In the genomic region with DNA sequence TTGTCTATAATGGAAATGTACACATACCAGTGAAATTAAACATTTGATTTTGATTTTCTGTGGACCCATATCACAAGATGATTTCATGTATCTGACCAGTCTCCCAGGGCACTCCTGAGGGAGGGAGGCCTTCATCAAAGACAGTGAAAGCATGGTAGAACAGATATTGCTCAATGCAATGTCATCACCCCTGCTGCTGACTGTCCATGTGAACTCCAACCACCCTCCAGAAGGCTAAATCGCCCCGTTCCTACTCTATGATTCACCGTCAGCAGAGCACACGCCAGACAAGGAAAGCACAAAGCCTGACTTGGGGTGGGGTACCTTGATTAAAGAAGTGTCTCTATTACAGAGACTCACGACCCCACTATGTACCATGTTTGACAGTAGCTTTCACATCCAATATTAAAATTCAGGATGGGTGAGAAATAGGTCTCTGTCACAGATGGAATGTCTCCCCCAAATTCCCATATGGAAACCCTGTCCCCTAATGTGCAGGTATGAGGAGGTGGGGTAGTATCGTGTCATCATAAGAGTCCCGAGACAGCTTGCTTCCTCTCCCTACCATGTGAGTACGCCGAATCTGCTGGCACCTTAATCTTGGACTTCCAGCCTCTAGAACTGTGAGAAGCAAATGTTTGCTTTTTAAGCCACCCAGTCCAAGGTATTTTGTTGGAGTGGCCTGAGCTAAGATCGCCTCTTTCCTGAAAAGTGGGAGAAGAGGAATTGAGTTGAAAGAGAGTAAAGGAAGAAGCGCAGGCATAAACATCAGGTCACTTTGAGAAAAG, we compare ENCODE assay signal across 11 cellular contexts. TPM values are rescaled to one million over a fixed set of nuclear protein-coding genes. Genes with fewer than 3 reads are reported as not detected.
DNase-seq lines count a peak whose midpoint lies in the region; ATAC-seq and TF ChIP-seq lines count a peak whose summit lies in the region.
"Had no signal": no experiment of that assay in that cellular context is flagged by ENCODE, and none has a peak within 500 bp of the region (broad histone marks: within the 10 kb centered on the region; RNA-seq: fewer than 3 reads in every experiment).

No MANE protein-coding gene starts in this region.

- no peaks in the 10 kb centered on the region for H4K20me1 ChIP-seq in GM23248 (ENCODE audit: insufficient read depth)

- H3K36me3 ChIP-seq in GM23248 (ENCODE audit: low read depth) = no peaks in the 10 kb centered on the region
- peaks cover 6% of the 10 kb centered on the region for H3K36me3 ChIP-seq in RWPE2 (ENCODE audit: low read depth)
- H3K36me3 ChIP-seq: MG63 had no signal

- H3K27ac ChIP-seq in GM23248 (peak overlapping the region; percentile 38), RWPE2 (ENCODE audit: poor library complexity, severe bottlenecking) (no peak overlapping the region)
- H3K27ac ChIP-seq: ascending aorta had no signal

- H3K27me3 ChIP-seq in GM23248 (replicated peaks; ENCODE audit: insufficient read depth) = no peaks in the 10 kb centered on the region
- no peaks in the 10 kb centered on the region for H3K27me3 ChIP-seq in RWPE2 (ENCODE audit: insufficient read depth, poor library complexity, severe bottlenecking)
- H3K27me3 ChIP-seq: ascending aorta, heart right ventricle had no signal

- DNase-seq in GM23248 (peak; percentile 94), RWPE2 (ENCODE audit: low spot score) (no peak), fibroblast of villous mesenchyme (ENCODE audit: low read depth) (peak; percentile 99), skeletal muscle cell (ENCODE audit: low read depth) (peak; percentile 88), NCI-H2107 treated with DMSO at 0.1 percent for 48 hours (lab: John Stamatoyannopoulos, UW; ENCODE audit: unreplicated experiment) (no peak), medulla oblongata (ENCODE audit: extremely low spot score) (no peak)
- DNase-seq: heart right ventricle, MG63 had no signal

- TF ChIP-seq CTCF in RWPE2 (IDR thresholded peaks at IDR 0.05; ENCODE audit: poor library complexity, severe bottlenecking) (no peak), fibroblast of villous mesenchyme (IDR thresholded peaks at IDR 0.05; ENCODE audit: insufficient read depth, low read depth, low read length) (no peak)

- 42 to 43% methylated on average over 11 of the region's 11 CpGs for WGBS in GM23248 (ENCODE audit: low coverage in 1 of 2, low lambda C conversion rate in 2 of 2, missing lambda C conversion rate in 2 of 2), 2 experiments

- no peaks in the 10 kb centered on the region for H3K9me3 ChIP-seq in GM23248 (ENCODE audit: low read depth)
- H3K9me3 ChIP-seq in RWPE2 (ENCODE audit: severe bottlenecking) = no peaks in the 10 kb centered on the region
- H3K9me3 ChIP-seq: ascending aorta, heart right ventricle, MG63 had no signal

- H3K79me2 ChIP-seq in GM23248 (ENCODE audit: insufficient read depth) = no peaks in the 10 kb centered on the region

- H3K4me3 ChIP-seq in GM23248 (no peak overlapping the region), RWPE2 (ENCODE audit: severe bottlenecking) (no peak overlapping the region), fibroblast of villous mesenchyme (ENCODE audit: low read depth, low read length) (no peak overlapping the region), skeletal muscle cell (ENCODE audit: low read depth, low read length) (no peak overlapping the region)
- H3K4me3 ChIP-seq: ascending aorta, heart right ventricle, MG63 had no signal

- in situ Hi-C loops in GM23248 (cut with MboI) = no loop called here

- H2AFZ ChIP-seq in GM23248 = no peak overlapping the region

- H3K4me1 ChIP-seq in GM23248 (ENCODE audit: insufficient read depth) (peaks cover 30% of the 10 kb centered on the region), RWPE2 (ENCODE audit: insufficient read depth, poor library complexity, severe bottlenecking) (peaks cover 15% of the 10 kb centered on the region)

- no peaks in the 10 kb centered on the region for H3K9me2 ChIP-seq in GM23248 (ENCODE audit: insufficient read depth)

- H3K9ac ChIP-seq in GM23248 = no peak overlapping the region

- peaks cover 28% of the 10 kb centered on the region for H3F3A ChIP-seq in GM23248 (ENCODE audit: insufficient read depth)

- ATAC-seq in RWPE2 (ENCODE audit: low read depth) (peak; percentile 95), GM18861 (IDR thresholded peaks at IDR 0.05; ENCODE audit: unreplicated experiment) (no peak), HG02678 (IDR thresholded peaks at IDR 0.05; ENCODE audit: unreplicated experiment) (no peak)

- H3K4me2 ChIP-seq in GM23248 (ENCODE audit: unreplicated experiment) = no peak overlapping the region

RNA-seq across cellular contexts. Expression of a gene that starts 42.4 kb away (rescaled TPM):
- total RNA-seq in GM23248 (2014; rRNA removed; shearing (Covaris generic)) = 21.5 and 55.0 TPM in 2 replicates
- 114 and 117 TPM in 2 replicates for polyA plus RNA-seq in GM23248 (2016; fragmentation: Nextera tagmentation; extraction: Ambion mirVana)
- 35.4 and 114 TPM in 2 replicates for total RNA-seq in fibroblast of villous mesenchyme

Comparison
In these comparisons a context has a peak if more than half of its experiments do, and no peak if none do; other contexts are left out.
1. DNase-seq: peak in GM23248 (single experiment), fibroblast of villous mesenchyme (single experiment) and skeletal muscle cell (single experiment); none in RWPE2 (single experiment), NCI-H2107 treated with DMSO at 0.1 percent for 48 hours (single experiment) and medulla oblongata (single experiment).